In the genomic region with DNA sequence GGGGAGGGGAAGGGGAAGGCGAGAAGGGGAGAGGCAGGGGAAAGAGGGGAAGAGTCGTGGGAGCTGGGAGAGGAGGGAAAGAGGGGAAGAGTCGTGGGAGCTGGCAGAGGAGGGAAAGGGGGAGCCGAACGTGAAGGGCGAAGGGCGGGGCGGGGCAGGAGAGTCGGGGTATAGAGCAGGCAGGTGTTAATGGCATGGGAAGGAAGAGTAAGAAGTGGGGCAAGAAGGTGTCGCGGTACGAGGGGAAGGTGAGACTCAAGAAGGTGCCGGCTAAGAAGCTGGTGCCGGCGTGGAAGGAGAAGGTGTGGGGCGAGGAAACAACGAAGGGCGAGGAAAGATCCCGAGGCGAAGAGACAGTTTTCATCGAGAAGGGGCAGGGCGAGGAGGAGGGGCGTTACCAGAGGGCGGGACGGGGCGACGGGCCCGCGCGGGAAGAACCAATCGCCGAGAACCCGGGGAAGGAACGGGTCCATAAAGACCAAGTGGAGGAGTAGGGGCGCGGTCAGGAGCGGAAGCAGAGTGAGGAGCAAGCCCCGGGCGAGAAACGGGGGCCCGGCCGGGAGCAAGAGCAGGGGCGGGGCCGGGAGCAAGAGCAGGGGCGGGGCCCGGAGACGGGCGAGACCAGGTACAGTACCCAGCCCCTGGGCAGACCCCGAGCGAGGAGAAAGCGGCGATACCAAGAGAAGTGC, we compare ENCODE assay signal across 1 cellular context.
TF ChIP-seq lines count a peak whose summit lies in the region.

No MANE protein-coding gene starts in this region.

TF ChIP-seq in HepG2, 621 proteins besides CTCF, POLR2A, EP300 and RAD21 (continued from another document and continues in another):
- no peak for TF ChIP-seq ZNF10 (CRISPR knock-in tag; IDR thresholded peaks at IDR 0.05; ENCODE audit: borderline replicate concordance, low read depth)
- TF ChIP-seq ZNF33B (CRISPR knock-in tag; IDR thresholded peaks at IDR 0.05): no peak
- TF ChIP-seq ZNF703 (CRISPR knock-in tag; IDR thresholded peaks at IDR 0.05; ENCODE audit: borderline replicate concordance): no peak
- no peak for TF ChIP-seq RBFOX2 (IDR thresholded peaks at IDR 0.05; ENCODE audit: low read depth, low read length)
- no peak for TF ChIP-seq STAT5B (CRISPR knock-in tag; IDR thresholded peaks at IDR 0.05)
- no peak for TF ChIP-seq NBN (conservative IDR thresholded peaks at IDR 0.05)
- TF ChIP-seq ZNF614 (CRISPR knock-in tag; IDR thresholded peaks at IDR 0.05; ENCODE audit: borderline replicate concordance): no peak
- TF ChIP-seq, protein P1, sequence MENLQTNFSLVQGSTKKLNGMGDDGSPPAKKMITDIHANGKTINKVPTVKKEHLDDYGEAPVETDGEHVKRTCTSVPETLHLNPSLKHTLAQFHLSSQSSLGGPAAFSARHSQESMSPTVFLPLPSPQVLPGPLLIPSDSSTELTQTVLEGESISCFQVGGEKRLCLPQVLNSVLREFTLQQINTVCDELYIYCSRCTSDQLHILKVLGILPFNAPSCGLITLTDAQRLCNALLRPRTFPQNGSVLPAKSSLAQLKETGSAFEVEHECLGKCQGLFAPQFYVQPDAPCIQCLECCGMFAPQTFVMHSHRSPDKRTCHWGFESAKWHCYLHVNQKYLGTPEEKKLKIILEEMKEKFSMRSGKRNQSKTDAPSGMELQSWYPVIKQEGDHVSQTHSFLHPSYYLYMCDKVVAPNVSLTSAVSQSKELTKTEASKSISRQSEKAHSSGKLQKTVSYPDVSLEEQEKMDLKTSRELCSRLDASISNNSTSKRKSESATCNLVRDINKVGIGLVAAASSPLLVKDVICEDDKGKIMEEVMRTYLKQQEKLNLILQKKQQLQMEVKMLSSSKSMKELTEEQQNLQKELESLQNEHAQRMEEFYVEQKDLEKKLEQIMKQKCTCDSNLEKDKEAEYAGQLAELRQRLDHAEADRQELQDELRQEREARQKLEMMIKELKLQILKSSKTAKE (CRISPR knock-in tag; IDR thresholded peaks at IDR 0.05; ENCODE audit: borderline replicate concordance): 0 out of 2 replicates have a peak, but pooled peaks have one; percentile 41
- TF ChIP-seq ZFP36 (IDR thresholded peaks at IDR 0.05; ENCODE audit: borderline replicate concordance, low read depth, low read length, partially characterized antibody): no peak
- no peak for TF ChIP-seq SKI (IDR thresholded peaks at IDR 0.05; ENCODE audit: partially characterized antibody)
- TF ChIP-seq, protein P2, sequence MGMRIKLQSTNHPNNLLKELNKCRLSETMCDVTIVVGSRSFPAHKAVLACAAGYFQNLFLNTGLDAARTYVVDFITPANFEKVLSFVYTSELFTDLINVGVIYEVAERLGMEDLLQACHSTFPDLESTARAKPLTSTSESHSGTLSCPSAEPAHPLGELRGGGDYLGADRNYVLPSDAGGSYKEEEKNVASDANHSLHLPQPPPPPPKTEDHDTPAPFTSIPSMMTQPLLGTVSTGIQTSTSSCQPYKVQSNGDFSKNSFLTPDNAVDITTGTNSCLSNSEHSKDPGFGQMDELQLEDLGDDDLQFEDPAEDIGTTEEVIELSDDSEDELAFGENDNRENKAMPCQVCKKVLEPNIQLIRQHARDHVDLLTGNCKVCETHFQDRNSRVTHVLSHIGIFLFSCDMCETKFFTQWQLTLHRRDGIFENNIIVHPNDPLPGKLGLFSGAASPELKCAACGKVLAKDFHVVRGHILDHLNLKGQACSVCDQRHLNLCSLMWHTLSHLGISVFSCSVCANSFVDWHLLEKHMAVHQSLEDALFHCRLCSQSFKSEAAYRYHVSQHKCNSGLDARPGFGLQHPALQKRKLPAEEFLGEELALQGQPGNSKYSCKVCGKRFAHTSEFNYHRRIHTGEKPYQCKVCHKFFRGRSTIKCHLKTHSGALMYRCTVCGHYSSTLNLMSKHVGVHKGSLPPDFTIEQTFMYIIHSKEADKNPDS (CRISPR knock-in tag; IDR thresholded peaks at IDR 0.05): no peak; the same call in 1 of the 2 replicates
- no peak for TF ChIP-seq FIP1L1 (IDR thresholded peaks at IDR 0.05; ENCODE audit: borderline replicate concordance, insufficient read depth, low read depth, low read length)
- no peak for TF ChIP-seq SATB2 (CRISPR knock-in tag; IDR thresholded peaks at IDR 0.05)
- no peak for TF ChIP-seq ZNF773 (CRISPR knock-in tag; IDR thresholded peaks at IDR 0.05; ENCODE audit: borderline replicate concordance)
- TF ChIP-seq MAFK (conservative IDR thresholded peaks at IDR 0.05 in 1 of 2, IDR thresholded peaks at IDR 0.05 in 1 of 2; ENCODE audit: low read length in 2 of 2): no peak
- TF ChIP-seq RORA (CRISPR knock-in tag; IDR thresholded peaks at IDR 0.05): no peak
- no peak for TF ChIP-seq ISL2 (CRISPR knock-in tag; IDR thresholded peaks at IDR 0.05)
- TF ChIP-seq, protein P3, sequence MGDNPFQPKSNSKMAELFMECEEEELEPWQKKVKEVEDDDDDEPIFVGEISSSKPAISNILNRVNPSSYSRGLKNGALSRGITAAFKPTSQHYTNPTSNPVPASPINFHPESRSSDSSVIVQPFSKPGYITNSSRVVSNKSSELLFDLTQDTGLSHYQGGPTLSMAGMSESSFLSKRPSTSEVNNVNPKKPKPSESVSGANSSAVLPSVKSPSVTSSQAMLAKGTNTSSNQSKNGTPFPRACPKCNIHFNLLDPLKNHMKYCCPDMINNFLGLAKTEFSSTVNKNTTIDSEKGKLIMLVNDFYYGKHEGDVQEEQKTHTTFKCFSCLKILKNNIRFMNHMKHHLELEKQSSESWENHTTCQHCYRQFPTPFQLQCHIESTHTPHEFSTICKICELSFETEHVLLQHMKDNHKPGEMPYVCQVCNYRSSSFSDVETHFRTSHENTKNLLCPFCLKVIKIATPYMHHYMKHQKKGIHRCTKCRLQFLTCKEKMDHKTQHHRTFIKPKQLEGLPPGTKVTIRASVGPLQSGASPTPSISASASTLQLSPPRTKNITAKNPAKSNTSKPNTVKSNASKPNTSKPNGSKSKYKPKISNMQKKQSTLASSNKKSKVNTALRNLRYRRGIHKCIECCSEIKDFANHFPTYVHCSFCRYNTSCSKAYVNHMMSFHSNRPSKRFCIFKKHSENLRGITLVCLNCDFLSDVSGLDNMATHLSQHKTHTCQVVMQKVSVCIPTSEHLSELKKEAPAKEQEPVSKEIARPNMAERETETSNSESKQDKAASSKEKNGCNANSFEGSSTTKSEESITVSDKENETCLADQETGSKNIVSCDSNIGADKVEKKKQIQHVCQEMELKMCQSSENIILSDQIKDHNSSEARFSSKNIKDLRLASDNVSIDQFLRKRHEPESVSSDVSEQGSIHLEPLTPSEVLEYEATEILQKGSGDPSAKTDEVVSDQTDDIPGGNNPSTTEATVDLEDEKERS (CRISPR knock-in tag; IDR thresholded peaks at IDR 0.05): no peak
- TF ChIP-seq, protein P4, sequence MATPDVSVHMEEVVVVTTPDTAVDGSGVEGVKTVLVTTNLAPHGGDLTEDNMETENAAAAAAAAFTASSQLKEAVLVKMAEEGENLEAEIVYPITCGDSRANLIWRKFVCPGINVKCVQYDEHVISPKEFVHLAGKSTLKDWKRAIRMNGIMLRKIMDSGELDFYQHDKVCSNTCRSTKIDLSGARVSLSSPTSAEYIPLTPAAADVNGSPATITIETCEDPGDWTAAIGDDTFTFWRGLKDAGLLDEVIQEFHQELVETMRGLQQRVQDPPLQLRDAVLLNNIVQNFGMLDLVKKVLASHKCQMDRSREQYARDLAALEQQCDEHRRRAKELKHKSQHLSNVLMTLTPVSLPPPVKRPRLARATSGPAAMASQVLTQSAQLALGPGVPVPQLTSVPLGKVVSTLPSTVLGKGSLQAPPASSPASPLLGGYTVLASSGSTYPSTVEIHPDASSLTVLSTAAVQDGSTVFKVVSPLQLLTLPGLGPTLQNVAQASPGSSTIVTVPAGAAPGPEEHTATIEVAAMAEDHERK (CRISPR knock-in tag; IDR thresholded peaks at IDR 0.05; ENCODE audit: low read depth): no peak
- no peak for TF ChIP-seq SNAI1 (CRISPR knock-in tag; IDR thresholded peaks at IDR 0.05; ENCODE audit: borderline replicate concordance)
- TF ChIP-seq, protein P5, sequence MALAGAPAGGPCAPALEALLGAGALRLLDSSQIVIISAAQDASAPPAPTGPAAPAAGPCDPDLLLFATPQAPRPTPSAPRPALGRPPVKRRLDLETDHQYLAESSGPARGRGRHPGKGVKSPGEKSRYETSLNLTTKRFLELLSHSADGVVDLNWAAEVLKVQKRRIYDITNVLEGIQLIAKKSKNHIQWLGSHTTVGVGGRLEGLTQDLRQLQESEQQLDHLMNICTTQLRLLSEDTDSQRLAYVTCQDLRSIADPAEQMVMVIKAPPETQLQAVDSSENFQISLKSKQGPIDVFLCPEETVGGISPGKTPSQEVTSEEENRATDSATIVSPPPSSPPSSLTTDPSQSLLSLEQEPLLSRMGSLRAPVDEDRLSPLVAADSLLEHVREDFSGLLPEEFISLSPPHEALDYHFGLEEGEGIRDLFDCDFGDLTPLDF (CRISPR knock-in tag; IDR thresholded peaks at IDR 0.05): no peak
- no peak for TF ChIP-seq ONECUT2 (CRISPR knock-in tag; IDR thresholded peaks at IDR 0.05)
- TF ChIP-seq ZNF841 (CRISPR knock-in tag; IDR thresholded peaks at IDR 0.05; ENCODE audit: borderline replicate concordance): no peak
- TF ChIP-seq MEIS1 (CRISPR knock-in tag; IDR thresholded peaks at IDR 0.05; ENCODE audit: borderline replicate concordance): 0 out of 2 replicates have a peak, but pooled peaks have one; percentile 18
- no peak for TF ChIP-seq ZMYM2 (CRISPR knock-in tag; IDR thresholded peaks at IDR 0.05)
- TF ChIP-seq ZNF7 (CRISPR knock-in tag; IDR thresholded peaks at IDR 0.05): no peak
- TF ChIP-seq ZNF749 (CRISPR knock-in tag; IDR thresholded peaks at IDR 0.05; ENCODE audit: borderline replicate concordance): no peak
- no peak for TF ChIP-seq RFX3 (CRISPR knock-in tag; IDR thresholded peaks at IDR 0.05)
- TF ChIP-seq, protein P6, sequence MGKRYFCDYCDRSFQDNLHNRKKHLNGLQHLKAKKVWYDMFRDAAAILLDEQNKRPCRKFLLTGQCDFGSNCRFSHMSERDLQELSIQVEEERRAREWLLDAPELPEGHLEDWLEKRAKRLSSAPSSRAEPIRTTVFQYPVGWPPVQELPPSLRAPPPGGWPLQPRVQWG (CRISPR knock-in tag; IDR thresholded peaks at IDR 0.05; ENCODE audit: borderline replicate concordance, low read depth): no peak
- no peak for TF ChIP-seq U2AF2 (IDR thresholded peaks at IDR 0.05; ENCODE audit: low read depth, low read length)
- TF ChIP-seq, protein P7, sequence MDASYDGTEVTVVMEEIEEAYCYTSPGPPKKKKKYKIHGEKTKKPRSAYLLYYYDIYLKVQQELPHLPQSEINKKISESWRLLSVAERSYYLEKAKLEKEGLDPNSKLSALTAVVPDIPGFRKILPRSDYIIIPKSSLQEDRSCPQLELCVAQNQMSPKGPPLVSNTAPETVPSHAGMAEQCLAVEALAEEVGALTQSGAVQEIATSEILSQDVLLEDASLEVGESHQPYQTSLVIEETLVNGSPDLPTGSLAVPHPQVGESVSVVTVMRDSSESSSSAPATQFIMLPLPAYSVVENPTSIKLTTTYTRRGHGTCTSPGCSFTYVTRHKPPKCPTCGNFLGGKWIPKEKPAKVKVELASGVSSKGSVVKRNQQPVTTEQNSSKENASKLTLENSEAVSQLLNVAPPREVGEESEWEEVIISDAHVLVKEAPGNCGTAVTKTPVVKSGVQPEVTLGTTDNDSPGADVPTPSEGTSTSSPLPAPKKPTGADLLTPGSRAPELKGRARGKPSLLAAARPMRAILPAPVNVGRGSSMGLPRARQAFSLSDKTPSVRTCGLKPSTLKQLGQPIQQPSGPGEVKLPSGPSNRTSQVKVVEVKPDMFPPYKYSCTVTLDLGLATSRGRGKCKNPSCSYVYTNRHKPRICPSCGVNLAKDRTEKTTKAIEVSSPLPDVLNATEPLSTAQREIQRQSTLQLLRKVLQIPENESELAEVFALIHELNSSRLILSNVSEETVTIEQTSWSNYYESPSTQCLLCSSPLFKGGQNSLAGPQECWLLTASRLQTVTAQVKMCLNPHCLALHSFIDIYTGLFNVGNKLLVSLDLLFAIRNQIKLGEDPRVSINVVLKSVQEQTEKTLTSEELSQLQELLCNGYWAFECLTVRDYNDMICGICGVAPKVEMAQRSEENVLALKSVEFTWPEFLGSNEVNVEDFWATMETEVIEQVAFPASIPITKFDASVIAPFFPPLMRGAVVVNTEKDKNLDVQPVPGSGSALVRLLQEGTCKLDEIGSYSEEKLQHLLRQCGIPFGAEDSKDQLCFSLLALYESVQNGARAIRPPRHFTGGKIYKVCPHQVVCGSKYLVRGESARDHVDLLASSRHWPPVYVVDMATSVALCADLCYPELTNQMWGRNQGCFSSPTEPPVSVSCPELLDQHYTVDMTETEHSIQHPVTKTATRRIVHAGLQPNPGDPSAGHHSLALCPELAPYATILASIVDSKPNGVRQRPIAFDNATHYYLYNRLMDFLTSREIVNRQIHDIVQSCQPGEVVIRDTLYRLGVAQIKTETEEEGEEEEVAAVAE (CRISPR knock-in tag; IDR thresholded peaks at IDR 0.05; ENCODE audit: borderline replicate concordance): no peak
- TF ChIP-seq KLF12 (CRISPR knock-in tag; IDR thresholded peaks at IDR 0.05; ENCODE audit: borderline replicate concordance): 0 out of 2 replicates have a peak, but pooled peaks have one; percentile 13
- TF ChIP-seq ATF7-NPFF (CRISPR knock-in tag; IDR thresholded peaks at IDR 0.05; ENCODE audit: low read depth): 0 out of 2 replicates have a peak, but pooled peaks have one; percentile 23
- TF ChIP-seq XRCC5 (optimal IDR thresholded peaks at IDR 0.05; ENCODE audit: low read length): no peak
- TF ChIP-seq, protein P8, sequence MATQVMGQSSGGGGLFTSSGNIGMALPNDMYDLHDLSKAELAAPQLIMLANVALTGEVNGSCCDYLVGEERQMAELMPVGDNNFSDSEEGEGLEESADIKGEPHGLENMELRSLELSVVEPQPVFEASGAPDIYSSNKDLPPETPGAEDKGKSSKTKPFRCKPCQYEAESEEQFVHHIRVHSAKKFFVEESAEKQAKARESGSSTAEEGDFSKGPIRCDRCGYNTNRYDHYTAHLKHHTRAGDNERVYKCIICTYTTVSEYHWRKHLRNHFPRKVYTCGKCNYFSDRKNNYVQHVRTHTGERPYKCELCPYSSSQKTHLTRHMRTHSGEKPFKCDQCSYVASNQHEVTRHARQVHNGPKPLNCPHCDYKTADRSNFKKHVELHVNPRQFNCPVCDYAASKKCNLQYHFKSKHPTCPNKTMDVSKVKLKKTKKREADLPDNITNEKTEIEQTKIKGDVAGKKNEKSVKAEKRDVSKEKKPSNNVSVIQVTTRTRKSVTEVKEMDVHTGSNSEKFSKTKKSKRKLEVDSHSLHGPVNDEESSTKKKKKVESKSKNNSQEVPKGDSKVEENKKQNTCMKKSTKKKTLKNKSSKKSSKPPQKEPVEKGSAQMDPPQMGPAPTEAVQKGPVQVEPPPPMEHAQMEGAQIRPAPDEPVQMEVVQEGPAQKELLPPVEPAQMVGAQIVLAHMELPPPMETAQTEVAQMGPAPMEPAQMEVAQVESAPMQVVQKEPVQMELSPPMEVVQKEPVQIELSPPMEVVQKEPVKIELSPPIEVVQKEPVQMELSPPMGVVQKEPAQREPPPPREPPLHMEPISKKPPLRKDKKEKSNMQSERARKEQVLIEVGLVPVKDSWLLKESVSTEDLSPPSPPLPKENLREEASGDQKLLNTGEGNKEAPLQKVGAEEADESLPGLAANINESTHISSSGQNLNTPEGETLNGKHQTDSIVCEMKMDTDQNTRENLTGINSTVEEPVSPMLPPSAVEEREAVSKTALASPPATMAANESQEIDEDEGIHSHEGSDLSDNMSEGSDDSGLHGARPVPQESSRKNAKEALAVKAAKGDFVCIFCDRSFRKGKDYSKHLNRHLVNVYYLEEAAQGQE (IDR thresholded peaks at IDR 0.05; ENCODE audit: borderline replicate concordance in 1 of 2, low read depth in 1 of 2, low read length in 2 of 2): no peak
- no peak for TF ChIP-seq ZNF605 (CRISPR knock-in tag; IDR thresholded peaks at IDR 0.05)
